ENCODE assay signal across 1 cellular context in the genomic region with DNA sequence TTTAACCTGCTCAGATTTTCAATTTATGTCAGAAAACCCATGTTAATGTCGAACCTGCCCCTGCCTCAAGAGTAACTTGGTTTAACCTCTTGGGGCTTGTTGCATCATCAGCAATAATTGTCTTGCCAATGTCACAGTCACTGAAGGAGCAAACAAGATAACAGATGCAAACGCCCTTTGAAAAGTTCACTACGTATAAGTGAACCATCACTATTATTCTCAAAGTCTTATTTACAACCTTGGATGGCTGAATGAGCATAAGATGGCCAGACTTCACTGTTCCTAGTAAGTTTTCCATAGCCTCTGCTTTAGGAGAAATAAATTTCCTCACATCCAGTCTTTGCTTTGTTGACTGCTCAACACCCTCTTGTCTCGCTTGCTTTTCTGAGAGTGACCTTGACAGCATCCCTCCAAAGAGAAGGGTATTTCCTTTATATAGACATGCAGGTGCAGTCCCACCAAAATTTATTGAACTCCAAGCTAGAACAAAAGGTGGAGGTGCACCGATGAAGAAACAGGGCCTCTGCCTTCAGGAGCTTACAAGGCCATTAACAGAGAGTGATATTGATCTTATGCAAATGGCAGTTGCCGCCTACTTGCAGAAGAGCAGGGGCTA.
TF ChIP-seq lines count a peak whose summit lies in the region.

No MANE protein-coding gene starts in this region.

TF ChIP-seq in K562, 482 proteins besides CTCF, POLR2A, EP300 and RAD21 (continued from another document and continues in another):
- peak; percentile 39 for TF ChIP-seq SMAD4 (CRISPR knock-in tag; conservative IDR thresholded peaks at IDR 0.05)
- TF ChIP-seq ZNF740 (CRISPR knock-in tag; IDR thresholded peaks at IDR 0.05), result no peak
- TF ChIP-seq ZNF740 (tag; IDR thresholded peaks at IDR 0.05), result no peak
- TF ChIP-seq, protein P1, sequence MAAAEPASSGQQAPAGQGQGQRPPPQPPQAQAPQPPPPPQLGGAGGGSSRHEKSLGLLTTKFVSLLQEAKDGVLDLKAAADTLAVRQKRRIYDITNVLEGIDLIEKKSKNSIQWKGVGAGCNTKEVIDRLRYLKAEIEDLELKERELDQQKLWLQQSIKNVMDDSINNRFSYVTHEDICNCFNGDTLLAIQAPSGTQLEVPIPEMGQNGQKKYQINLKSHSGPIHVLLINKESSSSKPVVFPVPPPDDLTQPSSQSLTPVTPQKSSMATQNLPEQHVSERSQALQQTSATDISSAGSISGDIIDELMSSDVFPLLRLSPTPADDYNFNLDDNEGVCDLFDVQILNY (CRISPR knock-in tag; IDR thresholded peaks at IDR 0.05), result no peak
- TF ChIP-seq, protein P2, sequence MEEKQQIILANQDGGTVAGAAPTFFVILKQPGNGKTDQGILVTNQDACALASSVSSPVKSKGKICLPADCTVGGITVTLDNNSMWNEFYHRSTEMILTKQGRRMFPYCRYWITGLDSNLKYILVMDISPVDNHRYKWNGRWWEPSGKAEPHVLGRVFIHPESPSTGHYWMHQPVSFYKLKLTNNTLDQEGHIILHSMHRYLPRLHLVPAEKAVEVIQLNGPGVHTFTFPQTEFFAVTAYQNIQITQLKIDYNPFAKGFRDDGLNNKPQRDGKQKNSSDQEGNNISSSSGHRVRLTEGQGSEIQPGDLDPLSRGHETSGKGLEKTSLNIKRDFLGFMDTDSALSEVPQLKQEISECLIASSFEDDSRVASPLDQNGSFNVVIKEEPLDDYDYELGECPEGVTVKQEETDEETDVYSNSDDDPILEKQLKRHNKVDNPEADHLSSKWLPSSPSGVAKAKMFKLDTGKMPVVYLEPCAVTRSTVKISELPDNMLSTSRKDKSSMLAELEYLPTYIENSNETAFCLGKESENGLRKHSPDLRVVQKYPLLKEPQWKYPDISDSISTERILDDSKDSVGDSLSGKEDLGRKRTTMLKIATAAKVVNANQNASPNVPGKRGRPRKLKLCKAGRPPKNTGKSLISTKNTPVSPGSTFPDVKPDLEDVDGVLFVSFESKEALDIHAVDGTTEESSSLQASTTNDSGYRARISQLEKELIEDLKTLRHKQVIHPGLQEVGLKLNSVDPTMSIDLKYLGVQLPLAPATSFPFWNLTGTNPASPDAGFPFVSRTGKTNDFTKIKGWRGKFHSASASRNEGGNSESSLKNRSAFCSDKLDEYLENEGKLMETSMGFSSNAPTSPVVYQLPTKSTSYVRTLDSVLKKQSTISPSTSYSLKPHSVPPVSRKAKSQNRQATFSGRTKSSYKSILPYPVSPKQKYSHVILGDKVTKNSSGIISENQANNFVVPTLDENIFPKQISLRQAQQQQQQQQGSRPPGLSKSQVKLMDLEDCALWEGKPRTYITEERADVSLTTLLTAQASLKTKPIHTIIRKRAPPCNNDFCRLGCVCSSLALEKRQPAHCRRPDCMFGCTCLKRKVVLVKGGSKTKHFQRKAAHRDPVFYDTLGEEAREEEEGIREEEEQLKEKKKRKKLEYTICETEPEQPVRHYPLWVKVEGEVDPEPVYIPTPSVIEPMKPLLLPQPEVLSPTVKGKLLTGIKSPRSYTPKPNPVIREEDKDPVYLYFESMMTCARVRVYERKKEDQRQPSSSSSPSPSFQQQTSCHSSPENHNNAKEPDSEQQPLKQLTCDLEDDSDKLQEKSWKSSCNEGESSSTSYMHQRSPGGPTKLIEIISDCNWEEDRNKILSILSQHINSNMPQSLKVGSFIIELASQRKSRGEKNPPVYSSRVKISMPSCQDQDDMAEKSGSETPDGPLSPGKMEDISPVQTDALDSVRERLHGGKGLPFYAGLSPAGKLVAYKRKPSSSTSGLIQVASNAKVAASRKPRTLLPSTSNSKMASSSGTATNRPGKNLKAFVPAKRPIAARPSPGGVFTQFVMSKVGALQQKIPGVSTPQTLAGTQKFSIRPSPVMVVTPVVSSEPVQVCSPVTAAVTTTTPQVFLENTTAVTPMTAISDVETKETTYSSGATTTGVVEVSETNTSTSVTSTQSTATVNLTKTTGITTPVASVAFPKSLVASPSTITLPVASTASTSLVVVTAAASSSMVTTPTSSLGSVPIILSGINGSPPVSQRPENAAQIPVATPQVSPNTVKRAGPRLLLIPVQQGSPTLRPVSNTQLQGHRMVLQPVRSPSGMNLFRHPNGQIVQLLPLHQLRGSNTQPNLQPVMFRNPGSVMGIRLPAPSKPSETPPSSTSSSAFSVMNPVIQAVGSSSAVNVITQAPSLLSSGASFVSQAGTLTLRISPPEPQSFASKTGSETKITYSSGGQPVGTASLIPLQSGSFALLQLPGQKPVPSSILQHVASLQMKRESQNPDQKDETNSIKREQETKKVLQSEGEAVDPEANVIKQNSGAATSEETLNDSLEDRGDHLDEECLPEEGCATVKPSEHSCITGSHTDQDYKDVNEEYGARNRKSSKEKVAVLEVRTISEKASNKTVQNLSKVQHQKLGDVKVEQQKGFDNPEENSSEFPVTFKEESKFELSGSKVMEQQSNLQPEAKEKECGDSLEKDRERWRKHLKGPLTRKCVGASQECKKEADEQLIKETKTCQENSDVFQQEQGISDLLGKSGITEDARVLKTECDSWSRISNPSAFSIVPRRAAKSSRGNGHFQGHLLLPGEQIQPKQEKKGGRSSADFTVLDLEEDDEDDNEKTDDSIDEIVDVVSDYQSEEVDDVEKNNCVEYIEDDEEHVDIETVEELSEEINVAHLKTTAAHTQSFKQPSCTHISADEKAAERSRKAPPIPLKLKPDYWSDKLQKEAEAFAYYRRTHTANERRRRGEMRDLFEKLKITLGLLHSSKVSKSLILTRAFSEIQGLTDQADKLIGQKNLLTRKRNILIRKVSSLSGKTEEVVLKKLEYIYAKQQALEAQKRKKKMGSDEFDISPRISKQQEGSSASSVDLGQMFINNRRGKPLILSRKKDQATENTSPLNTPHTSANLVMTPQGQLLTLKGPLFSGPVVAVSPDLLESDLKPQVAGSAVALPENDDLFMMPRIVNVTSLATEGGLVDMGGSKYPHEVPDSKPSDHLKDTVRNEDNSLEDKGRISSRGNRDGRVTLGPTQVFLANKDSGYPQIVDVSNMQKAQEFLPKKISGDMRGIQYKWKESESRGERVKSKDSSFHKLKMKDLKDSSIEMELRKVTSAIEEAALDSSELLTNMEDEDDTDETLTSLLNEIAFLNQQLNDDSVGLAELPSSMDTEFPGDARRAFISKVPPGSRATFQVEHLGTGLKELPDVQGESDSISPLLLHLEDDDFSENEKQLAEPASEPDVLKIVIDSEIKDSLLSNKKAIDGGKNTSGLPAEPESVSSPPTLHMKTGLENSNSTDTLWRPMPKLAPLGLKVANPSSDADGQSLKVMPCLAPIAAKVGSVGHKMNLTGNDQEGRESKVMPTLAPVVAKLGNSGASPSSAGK (IDR thresholded peaks at IDR 0.05), result no peak
- peak; percentile 55; the same call in 1 of the 2 replicates for TF ChIP-seq NFXL1 (CRISPR knock-in tag; IDR thresholded peaks at IDR 0.05)
- TF ChIP-seq ZNF445 (CRISPR knock-in tag; IDR thresholded peaks at IDR 0.05; ENCODE audit: low read depth), result no peak
- 0 out of 2 replicates have a peak, but pooled peaks have one; percentile 7 for TF ChIP-seq THAP12 (CRISPR knock-in tag; IDR thresholded peaks at IDR 0.05)
- 0 out of 2 replicates have a peak, but pooled peaks have one; percentile 5 for TF ChIP-seq RB1 (IDR thresholded peaks at IDR 0.05; ENCODE audit: low read depth)
- TF ChIP-seq ZKSCAN8 (CRISPR knock-in tag; IDR thresholded peaks at IDR 0.05), result no peak
- TF ChIP-seq, protein P3, sequence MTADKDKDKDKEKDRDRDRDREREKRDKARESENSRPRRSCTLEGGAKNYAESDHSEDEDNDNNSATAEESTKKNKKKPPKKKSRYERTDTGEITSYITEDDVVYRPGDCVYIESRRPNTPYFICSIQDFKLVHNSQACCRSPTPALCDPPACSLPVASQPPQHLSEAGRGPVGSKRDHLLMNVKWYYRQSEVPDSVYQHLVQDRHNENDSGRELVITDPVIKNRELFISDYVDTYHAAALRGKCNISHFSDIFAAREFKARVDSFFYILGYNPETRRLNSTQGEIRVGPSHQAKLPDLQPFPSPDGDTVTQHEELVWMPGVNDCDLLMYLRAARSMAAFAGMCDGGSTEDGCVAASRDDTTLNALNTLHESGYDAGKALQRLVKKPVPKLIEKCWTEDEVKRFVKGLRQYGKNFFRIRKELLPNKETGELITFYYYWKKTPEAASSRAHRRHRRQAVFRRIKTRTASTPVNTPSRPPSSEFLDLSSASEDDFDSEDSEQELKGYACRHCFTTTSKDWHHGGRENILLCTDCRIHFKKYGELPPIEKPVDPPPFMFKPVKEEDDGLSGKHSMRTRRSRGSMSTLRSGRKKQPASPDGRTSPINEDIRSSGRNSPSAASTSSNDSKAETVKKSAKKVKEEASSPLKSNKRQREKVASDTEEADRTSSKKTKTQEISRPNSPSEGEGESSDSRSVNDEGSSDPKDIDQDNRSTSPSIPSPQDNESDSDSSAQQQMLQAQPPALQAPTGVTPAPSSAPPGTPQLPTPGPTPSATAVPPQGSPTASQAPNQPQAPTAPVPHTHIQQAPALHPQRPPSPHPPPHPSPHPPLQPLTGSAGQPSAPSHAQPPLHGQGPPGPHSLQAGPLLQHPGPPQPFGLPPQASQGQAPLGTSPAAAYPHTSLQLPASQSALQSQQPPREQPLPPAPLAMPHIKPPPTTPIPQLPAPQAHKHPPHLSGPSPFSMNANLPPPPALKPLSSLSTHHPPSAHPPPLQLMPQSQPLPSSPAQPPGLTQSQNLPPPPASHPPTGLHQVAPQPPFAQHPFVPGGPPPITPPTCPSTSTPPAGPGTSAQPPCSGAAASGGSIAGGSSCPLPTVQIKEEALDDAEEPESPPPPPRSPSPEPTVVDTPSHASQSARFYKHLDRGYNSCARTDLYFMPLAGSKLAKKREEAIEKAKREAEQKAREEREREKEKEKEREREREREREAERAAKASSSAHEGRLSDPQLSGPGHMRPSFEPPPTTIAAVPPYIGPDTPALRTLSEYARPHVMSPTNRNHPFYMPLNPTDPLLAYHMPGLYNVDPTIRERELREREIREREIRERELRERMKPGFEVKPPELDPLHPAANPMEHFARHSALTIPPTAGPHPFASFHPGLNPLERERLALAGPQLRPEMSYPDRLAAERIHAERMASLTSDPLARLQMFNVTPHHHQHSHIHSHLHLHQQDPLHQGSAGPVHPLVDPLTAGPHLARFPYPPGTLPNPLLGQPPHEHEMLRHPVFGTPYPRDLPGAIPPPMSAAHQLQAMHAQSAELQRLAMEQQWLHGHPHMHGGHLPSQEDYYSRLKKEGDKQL (CRISPR knock-in tag; IDR thresholded peaks at IDR 0.05; ENCODE audit: borderline replicate concordance), result no peak
- TF ChIP-seq, protein P4, sequence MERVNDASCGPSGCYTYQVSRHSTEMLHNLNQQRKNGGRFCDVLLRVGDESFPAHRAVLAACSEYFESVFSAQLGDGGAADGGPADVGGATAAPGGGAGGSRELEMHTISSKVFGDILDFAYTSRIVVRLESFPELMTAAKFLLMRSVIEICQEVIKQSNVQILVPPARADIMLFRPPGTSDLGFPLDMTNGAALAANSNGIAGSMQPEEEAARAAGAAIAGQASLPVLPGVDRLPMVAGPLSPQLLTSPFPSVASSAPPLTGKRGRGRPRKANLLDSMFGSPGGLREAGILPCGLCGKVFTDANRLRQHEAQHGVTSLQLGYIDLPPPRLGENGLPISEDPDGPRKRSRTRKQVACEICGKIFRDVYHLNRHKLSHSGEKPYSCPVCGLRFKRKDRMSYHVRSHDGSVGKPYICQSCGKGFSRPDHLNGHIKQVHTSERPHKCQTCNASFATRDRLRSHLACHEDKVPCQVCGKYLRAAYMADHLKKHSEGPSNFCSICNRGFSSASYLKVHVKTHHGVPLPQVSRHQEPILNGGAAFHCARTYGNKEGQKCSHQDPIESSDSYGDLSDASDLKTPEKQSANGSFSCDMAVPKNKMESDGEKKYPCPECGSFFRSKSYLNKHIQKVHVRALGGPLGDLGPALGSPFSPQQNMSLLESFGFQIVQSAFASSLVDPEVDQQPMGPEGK (CRISPR knock-in tag; IDR thresholded peaks at IDR 0.05; ENCODE audit: borderline replicate concordance), result no peak
- TF ChIP-seq SIX5 (IDR thresholded peaks at IDR 0.05; ENCODE audit: borderline replicate concordance in 1 of 2, insufficient read depth in 1 of 2, low read depth in 1 of 2, low read length in 2 of 2), result no peak
- no peak for TF ChIP-seq GTF2E2 (tag; IDR thresholded peaks at IDR 0.05)
- TF ChIP-seq HDAC8 (tag; IDR thresholded peaks at IDR 0.05), result no peak
- TF ChIP-seq ARNT (IDR thresholded peaks at IDR 0.05), result peak in 1 of 2 experiments; percentile 57; a peak in 2 of 4 replicates
- TF ChIP-seq LEF1 (IDR thresholded peaks at IDR 0.05), result peak; percentile 98
- peak; percentile 95 for TF ChIP-seq IRF9 (tag; IDR thresholded peaks at IDR 0.05)
- peak; percentile 84 for TF ChIP-seq MAFK (IDR thresholded peaks at IDR 0.05; ENCODE audit: low read length)
- TF ChIP-seq ZNF507 (tag; conservative IDR thresholded peaks at IDR 0.05), result no peak
- TF ChIP-seq SUPT5H (IDR thresholded peaks at IDR 0.05), result no peak
- TF ChIP-seq KDM4B (IDR thresholded peaks at IDR 0.05; ENCODE audit: borderline replicate concordance in 2 of 2, low read depth in 1 of 2), result no peak
- TF ChIP-seq ZSCAN32 (CRISPR knock-in tag; IDR thresholded peaks at IDR 0.05), result 0 out of 2 replicates have a peak, but pooled peaks have one; percentile 20
- peak; percentile 63 for TF ChIP-seq SMARCA4 (IDR thresholded peaks at IDR 0.05)
- no peak for TF ChIP-seq ZBTB7A (IDR thresholded peaks at IDR 0.05; ENCODE audit: borderline replicate concordance, control insufficient read depth, low read depth, low read length)
- peak; percentile 67 for TF ChIP-seq TBP (optimal IDR thresholded peaks at IDR 0.05; ENCODE audit: low read depth, low read length)
- TF ChIP-seq MAFF (IDR thresholded peaks at IDR 0.05; ENCODE audit: low read length), result peak; percentile 87
